35 cellular contexts compared by ENCODE assay signal in the genomic region with DNA sequence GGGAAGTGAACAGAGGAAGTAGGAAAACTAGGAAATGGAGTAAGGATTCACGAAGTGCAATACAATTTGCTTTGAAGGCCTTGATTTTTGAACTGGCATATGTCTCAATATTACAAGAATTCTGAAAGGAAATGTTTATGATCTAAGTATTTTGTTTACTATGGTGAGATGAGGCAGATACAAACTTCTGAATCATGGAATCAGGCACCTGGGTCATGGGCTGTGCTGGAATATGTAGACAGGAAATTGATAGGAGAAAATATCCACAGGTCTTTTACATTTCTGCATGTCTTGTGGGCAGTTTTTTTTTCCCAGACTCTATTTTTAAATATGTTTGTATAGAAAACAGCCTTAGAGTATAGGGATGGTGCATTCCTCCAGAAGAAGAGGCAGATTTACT.
"Had no signal": no experiment of that assay in that cellular context is flagged by ENCODE, and none has a peak within 500 bp of the region (broad histone marks: within the 10 kb centered on the region; RNA-seq: fewer than 3 reads in every experiment).

No MANE protein-coding gene starts in this region.

- H3K27ac Mint-ChIP-seq: activated B cell treated with CpG ODN at 0.5 μM for 24 hours; activated CD4-positive, alpha-beta memory T cell treated with anti-CD3 and anti-CD28 coated beads for 36 hours; activated CD4-positive, alpha-beta T cell treated with anti-CD3 and anti-CD28 coated beads, Interleukin-2, amount 10 ng/mL, durations not matched to agents 24 days and 14 days; activated CD8-positive, alpha-beta T cell treated with anti-CD3 and anti-CD28 coated beads for 36 hours; activated naive CD4-positive, alpha-beta T cell treated with anti-CD3 and anti-CD28 coated beads for 36 hours; activated naive CD4-positive, alpha-beta T cell treated with anti-CD3 and anti-CD28 coated beads, Interleukin-2, amount 50 U/mL, for 72 hours; activated naive CD8-positive, alpha-beta T cell treated with anti-CD3 and anti-CD28 coated beads for 36 hours; activated T-cell treated with anti-CD3 and anti-CD28 coated beads, Interleukin-2, amount 50 U/mL, for 72 hours; activated T-helper 1 cell treated with anti-CD3 and anti-CD28 coated beads, Interleukin-12 subunit alpha, Interleukin-12 subunit beta, Interleukin-2, Interleukin-4 antibody, amounts not matched to agents 30 ng/mL and 10 ng/mL and 1 ng/mL, durations not matched to agents 14 hours and 24 hours and 36 hours; activated T-helper 17 cell treated with anti-CD3 and anti-CD28 coated beads, Interleukin-2, amount 50 U/mL, for 72 hours; T-helper 1 cell treated with Interleukin-12 subunit alpha and Interleukin-12 subunit beta and Interleukin-4 antibody, amounts not matched to agents 30 μg/mL and 1 μg/mL, for 36 hours; T-helper 2 cell treated with Interferon-gamma antibody and Interleukin-4, amounts not matched to agents 5 μg/mL and 100 μg/mL, for 36 hours had no signal

- H3K4me3 Mint-ChIP-seq: activated B cell treated with CpG ODN at 0.5 μM for 24 hours; activated CD4-positive, alpha-beta memory T cell treated with anti-CD3 and anti-CD28 coated beads for 36 hours; activated CD4-positive, alpha-beta T cell treated with anti-CD3 and anti-CD28 coated beads, Interleukin-2, amount 10 ng/mL, durations not matched to agents 24 days and 14 days; activated CD8-positive, alpha-beta T cell treated with anti-CD3 and anti-CD28 coated beads for 36 hours; activated naive CD4-positive, alpha-beta T cell treated with anti-CD3 and anti-CD28 coated beads for 36 hours; activated naive CD8-positive, alpha-beta T cell treated with anti-CD3 and anti-CD28 coated beads for 36 hours; activated T-cell treated with anti-CD3 and anti-CD28 coated beads, Interleukin-2, amount 50 U/mL, for 4 hours; activated T-cell treated with anti-CD3 and anti-CD28 coated beads, Interleukin-2, amount 50 U/mL, for 72 hours; activated T-helper 1 cell treated with anti-CD3 and anti-CD28 coated beads, Interleukin-12 subunit alpha, Interleukin-12 subunit beta, Interleukin-2, Interleukin-4 antibody, amounts not matched to agents 30 ng/mL and 10 ng/mL and 1 ng/mL, durations not matched to agents 14 hours and 24 hours and 36 hours; activated T-helper 17 cell treated with anti-CD3 and anti-CD28 coated beads, Interleukin-2, amount 50 U/mL, for 72 hours; central memory CD8-positive, alpha-beta T cell; T-helper 1 cell treated with Interleukin-12 subunit alpha and Interleukin-12 subunit beta and Interleukin-4 antibody, amounts not matched to agents 30 μg/mL and 1 μg/mL, for 36 hours; T-helper 2 cell treated with Interferon-gamma antibody and Interleukin-4, amounts not matched to agents 5 μg/mL and 100 μg/mL, for 36 hours had no signal

- H3K9me3 Mint-ChIP-seq: activated B cell treated with CpG ODN at 0.5 μM for 24 hours; activated CD4-positive, alpha-beta memory T cell treated with anti-CD3 and anti-CD28 coated beads for 36 hours; activated CD4-positive, alpha-beta T cell treated with anti-CD3 and anti-CD28 coated beads, Interleukin-2, amount 10 ng/mL, durations not matched to agents 24 days and 14 days; activated CD8-positive, alpha-beta T cell treated with anti-CD3 and anti-CD28 coated beads for 36 hours; activated naive CD4-positive, alpha-beta T cell treated with anti-CD3 and anti-CD28 coated beads for 36 hours; activated naive CD4-positive, alpha-beta T cell treated with anti-CD3 and anti-CD28 coated beads, Interleukin-2, amount 50 U/mL, for 72 hours; activated naive CD8-positive, alpha-beta T cell treated with anti-CD3 and anti-CD28 coated beads for 36 hours; activated T-cell treated with anti-CD3 and anti-CD28 coated beads, Interleukin-2, amount 50 U/mL, for 4 hours; activated T-cell treated with anti-CD3 and anti-CD28 coated beads, Interleukin-2, amount 50 U/mL, for 72 hours; T-helper 1 cell treated with Interleukin-12 subunit alpha and Interleukin-12 subunit beta and Interleukin-4 antibody, amounts not matched to agents 30 μg/mL and 1 μg/mL, for 36 hours; T-helper 2 cell treated with Interferon-gamma antibody and Interleukin-4, amounts not matched to agents 5 μg/mL and 100 μg/mL, for 36 hours had no signal

- H3K27me3 Mint-ChIP-seq: activated B cell treated with CpG ODN at 0.5 μM for 24 hours; activated CD4-positive, alpha-beta memory T cell treated with anti-CD3 and anti-CD28 coated beads for 36 hours; activated CD4-positive, alpha-beta T cell treated with anti-CD3 and anti-CD28 coated beads, Interleukin-2, amount 10 ng/mL, durations not matched to agents 24 days and 14 days; activated CD8-positive, alpha-beta T cell treated with anti-CD3 and anti-CD28 coated beads for 36 hours; activated naive CD8-positive, alpha-beta T cell treated with anti-CD3 and anti-CD28 coated beads for 36 hours; activated T-helper 17 cell treated with anti-CD3 and anti-CD28 coated beads, Interleukin-2, amount 50 U/mL, for 72 hours; central memory CD8-positive, alpha-beta T cell had no signal

- H3K4me1 Mint-ChIP-seq: activated B cell treated with CpG ODN at 0.5 μM for 24 hours; activated CD4-positive, alpha-beta T cell treated with anti-CD3 and anti-CD28 coated beads, Interleukin-2, amount 10 ng/mL, durations not matched to agents 24 days and 14 days; activated naive CD8-positive, alpha-beta T cell treated with anti-CD3 and anti-CD28 coated beads for 36 hours; activated T-helper 17 cell treated with anti-CD3 and anti-CD28 coated beads, Interleukin-2, amount 50 U/mL, for 72 hours; central memory CD8-positive, alpha-beta T cell had no signal

- DNase-seq: activated B cell treated with CpG ODN at 0.5 μM for 24 hours; activated CD4-positive, alpha-beta memory T cell treated with anti-CD3 and anti-CD28 coated beads for 36 hours; activated CD4-positive, alpha-beta T cell treated with anti-CD3 and anti-CD28 coated beads for 4 hours; activated CD4-positive, alpha-beta T cell treated with anti-CD3 and anti-CD28 coated beads, Interleukin-2, amount 10 ng/mL, durations not matched to agents 24 days and 14 days; activated CD4-positive, alpha-beta T cell treated with anti-CD3 and anti-CD28 coated beads, Interleukin-2, amount 50 U/mL, for 1 hour; activated CD4-positive, alpha-beta T cell treated with anti-CD3 and anti-CD28 coated beads, Interleukin-2, amount 50 U/mL, for 4 hours; activated CD4-positive, CD25-positive, alpha-beta regulatory T cell treated with anti-CD3 and anti-CD28 coated beads, Interleukin-2, amount 50 U/mL, for 72 hours; activated CD8-positive, alpha-beta memory T cell treated with anti-CD3 and anti-CD28 coated beads, Interleukin-2, amount 50 U/mL, for 4 hours; activated CD8-positive, alpha-beta T cell treated with anti-CD3 and anti-CD28 coated beads for 36 hours; activated effector memory CD4-positive, alpha-beta T cell treated with anti-CD3 and anti-CD28 coated beads, Interleukin-2, amount 50 U/mL, for 16 hours; activated gamma-delta T cell treated with Interleukin-2 at 50 U/mL for 16 hours; activated naive CD4-positive, alpha-beta T cell; activated naive CD4-positive, alpha-beta T cell treated with anti-CD3 and anti-CD28 coated beads for 36 hours; activated naive CD4-positive, alpha-beta T cell treated with anti-CD3 and anti-CD28 coated beads, Interleukin-2, amount 50 U/mL, for 16 hours; activated naive CD8-positive, alpha-beta T cell treated with anti-CD3 and anti-CD28 coated beads for 36 hours; activated T-cell treated with anti-CD3 and anti-CD28 coated beads for 4 hours; activated T-cell treated with anti-CD3 and anti-CD28 coated beads, Interleukin-2, amount 50 U/mL, for 1 hour; activated T-cell treated with anti-CD3 and anti-CD28 coated beads, Interleukin-2, amount 50 U/mL, for 4 hours; activated T-cell treated with anti-CD3 and anti-CD28 coated beads, Interleukin-2, amount 50 U/mL, for 72 hours; adrenal gland; amniotic stem cell; aorta; body of pancreas; brain microvascular endothelial cell; caudate nucleus; cerebellar nuclear complex; T-helper 1 cell; T-helper 2 cell; T-helper 9 cell had no signal

- H3K36me3 Mint-ChIP-seq: activated CD4-positive, alpha-beta memory T cell treated with anti-CD3 and anti-CD28 coated beads for 36 hours; activated naive CD4-positive, alpha-beta T cell treated with anti-CD3 and anti-CD28 coated beads, Interleukin-2, amount 50 U/mL, for 72 hours; activated naive CD8-positive, alpha-beta T cell treated with anti-CD3 and anti-CD28 coated beads for 36 hours had no signal
